25 cellular contexts compared by ENCODE assay signal in the genomic region with DNA sequence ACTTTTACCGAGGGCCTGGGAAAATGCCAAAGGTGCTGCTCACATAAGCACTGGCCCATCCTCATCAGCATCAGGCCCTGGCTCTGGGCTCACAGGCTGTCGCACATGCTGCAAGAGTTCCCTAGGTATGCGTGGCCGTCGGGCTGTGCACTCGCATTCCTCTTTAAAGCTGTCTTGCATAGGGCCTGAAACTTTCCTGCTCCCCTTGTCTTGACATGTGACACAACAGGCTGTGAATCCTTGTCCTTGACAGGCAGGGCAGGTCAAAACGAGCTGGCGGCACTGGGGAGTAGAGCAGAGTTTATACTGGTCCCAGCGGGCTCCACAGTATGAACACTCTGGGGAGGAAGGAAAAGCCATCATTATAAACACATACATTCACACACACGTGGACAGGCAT.
"Had no signal": no experiment of that assay in that cellular context is flagged by ENCODE, and none has a peak within 500 bp of the region (broad histone marks: within the 10 kb centered on the region; RNA-seq: fewer than 3 reads in every experiment).

No MANE protein-coding gene starts in this region.

- H3K4me1 ChIP-seq: foreskin keratinocyte, neural progenitor cell had no signal

- H3K4me3 ChIP-seq: esophagus muscularis mucosa, lower lobe of right lung, neural progenitor cell, tibial nerve had no signal

- H3K27me3 ChIP-seq: brain microvascular endothelial cell, esophagus muscularis mucosa, foreskin keratinocyte, neural progenitor cell, tibial nerve had no signal

- H3K9me3 Mint-ChIP-seq: activated B cell treated with CpG ODN at 0.5 μM for 24 hours; activated naive CD8-positive, alpha-beta T cell treated with anti-CD3 and anti-CD28 coated beads, Interleukin-2, amount 10 ng/mL, durations not matched to agents 7 days and 5 days; dendritic cell treated with granulocyte-macrophage colony-stimulating factor and Interleukin-4, amounts not matched to agents 40 ng/mL and 50 ng/mL, for 4 days; natural killer cell; neural progenitor cell; stimulated activated naive B cell treated with anti-CD40 and anti-IgM and Interleukin-4, amounts not matched to agents 10 μg/mL and 1 μg/mL and 100 μg/mL, for 72 hours; T-cell had no signal

- H3K9me3 ChIP-seq: esophagus muscularis mucosa, lower lobe of right lung, tibial nerve had no signal

- ATAC-seq: activated CD8-positive, alpha-beta memory T cell treated with anti-CD3 and anti-CD28 coated beads, Interleukin-2, amount 10 ng/mL, durations not matched to agents 7 days and 5 days; activated CD8-positive, alpha-beta T cell treated with anti-CD3 and anti-CD28 coated beads, Interleukin-2, amount 10 ng/mL, durations not matched to agents 7 days and 5 days; foreskin keratinocyte; lower lobe of right lung; natural killer cell; stimulated activated naive B cell treated with anti-CD40 and anti-IgM and Interleukin-4, amounts not matched to agents 10 μg/mL and 1 μg/mL and 100 μg/mL, for 72 hours; T-cell had no signal

- DNase-seq: activated B cell treated with CpG ODN at 0.5 μM for 24 hours; activated CD4-positive, alpha-beta T cell treated with anti-CD3 and anti-CD28 coated beads, Interleukin-2, amount 50 U/mL, for 1 hour; activated CD8-positive, alpha-beta memory T cell treated with anti-CD3 and anti-CD28 coated beads, Interleukin-2, amount 10 ng/mL, durations not matched to agents 7 days and 5 days; activated CD8-positive, alpha-beta T cell treated with anti-CD3 and anti-CD28 coated beads, Interleukin-2, amount 10 ng/mL, durations not matched to agents 7 days and 5 days; activated effector memory CD4-positive, alpha-beta T cell treated with Interleukin-2 at 50 U/mL for 16 hours; activated naive CD4-positive, alpha-beta T cell treated with Interleukin-2 at 50 U/mL for 16 hours; activated naive CD8-positive, alpha-beta T cell treated with anti-CD3 and anti-CD28 coated beads, Interleukin-2, amount 10 ng/mL, durations not matched to agents 7 days and 5 days; brain microvascular endothelial cell; central memory CD4-positive, alpha-beta T cell; foreskin keratinocyte; hypothalamus; immature natural killer cell; kidney; lower lobe of right lung; mesenchymal stem cell; natural killer cell; posterior cingulate gyrus; stimulated activated CD4-positive, alpha-beta T cell treated with anti-CD3 and anti-CD28 coated beads, Interleukin-15, amount 100 ng/mL, for 24 hours; stimulated activated CD4-positive, alpha-beta T cell treated with anti-CD3 and anti-CD28 coated beads, Interleukin-2, amount 100 ng/mL, for 24 hours; stimulated activated naive B cell treated with anti-CD40 and anti-IgM and Interleukin-4, amounts not matched to agents 10 μg/mL and 1 μg/mL and 100 μg/mL, for 72 hours; T-cell had no signal

- H3K36me3 Mint-ChIP-seq: natural killer cell had no signal

- H3K9ac ChIP-seq: neural progenitor cell had no signal

- H3K4me2 ChIP-seq: neural progenitor cell had no signal

- H3K36me3 ChIP-seq: neural progenitor cell had no signal

- H3K27ac ChIP-seq: brain microvascular endothelial cell, foreskin keratinocyte, lower lobe of right lung, neural progenitor cell, tibial nerve had no signal

- H3K27ac Mint-ChIP-seq: activated B cell treated with CpG ODN at 0.5 μM for 24 hours; activated CD8-positive, alpha-beta memory T cell treated with anti-CD3 and anti-CD28 coated beads, Interleukin-2, amount 10 ng/mL, durations not matched to agents 7 days and 5 days; activated CD8-positive, alpha-beta T cell treated with anti-CD3 and anti-CD28 coated beads, Interleukin-2, amount 10 ng/mL, durations not matched to agents 7 days and 5 days; activated naive CD8-positive, alpha-beta T cell treated with anti-CD3 and anti-CD28 coated beads, Interleukin-2, amount 10 ng/mL, durations not matched to agents 7 days and 5 days; dendritic cell treated with granulocyte-macrophage colony-stimulating factor and Interleukin-4, amounts not matched to agents 40 ng/mL and 50 ng/mL, for 4 days; natural killer cell; neural progenitor cell; stimulated activated naive B cell treated with anti-CD40 and anti-IgM and Interleukin-4, amounts not matched to agents 10 μg/mL and 1 μg/mL and 100 μg/mL, for 72 hours had no signal

- H3K27me3 Mint-ChIP-seq: activated B cell treated with CpG ODN at 0.5 μM for 24 hours; activated CD8-positive, alpha-beta memory T cell treated with anti-CD3 and anti-CD28 coated beads, Interleukin-2, amount 10 ng/mL, durations not matched to agents 7 days and 5 days; activated naive CD8-positive, alpha-beta T cell treated with anti-CD3 and anti-CD28 coated beads, Interleukin-2, amount 10 ng/mL, durations not matched to agents 7 days and 5 days; dendritic cell treated with granulocyte-macrophage colony-stimulating factor and Interleukin-4, amounts not matched to agents 40 ng/mL and 50 ng/mL, for 4 days; stimulated activated naive B cell treated with anti-CD40 and anti-IgM and Interleukin-4, amounts not matched to agents 10 μg/mL and 1 μg/mL and 100 μg/mL, for 72 hours had no signal

- H3K4me3 Mint-ChIP-seq: activated B cell treated with CpG ODN at 0.5 μM for 24 hours; activated CD8-positive, alpha-beta memory T cell treated with anti-CD3 and anti-CD28 coated beads, Interleukin-2, amount 10 ng/mL, durations not matched to agents 7 days and 5 days; activated CD8-positive, alpha-beta T cell treated with anti-CD3 and anti-CD28 coated beads, Interleukin-2, amount 10 ng/mL, durations not matched to agents 7 days and 5 days; activated naive CD8-positive, alpha-beta T cell treated with anti-CD3 and anti-CD28 coated beads, Interleukin-2, amount 10 ng/mL, durations not matched to agents 7 days and 5 days; dendritic cell treated with granulocyte-macrophage colony-stimulating factor and Interleukin-4, amounts not matched to agents 40 ng/mL and 50 ng/mL, for 4 days; immature natural killer cell; natural killer cell; neural progenitor cell; stimulated activated naive B cell treated with anti-CD40 and anti-IgM and Interleukin-4, amounts not matched to agents 10 μg/mL and 1 μg/mL and 100 μg/mL, for 72 hours; T-cell had no signal
